1 cellular context compared by ENCODE assay signal in genomic region chr12:118187746-118188390, GRCh38.
TF ChIP-seq lines count a peak whose summit lies in the region.

No MANE protein-coding gene starts in this region.

TF ChIP-seq in IMR-90, 13 proteins besides CTCF, POLR2A, EP300 and RAD21 (continued from another document):
- no peak for TF ChIP-seq ELK1 (IDR thresholded peaks at IDR 0.05; ENCODE audit: borderline replicate concordance, low read depth, low read length)
